14 cellular contexts compared by ENCODE assay signal in the genomic region with DNA sequence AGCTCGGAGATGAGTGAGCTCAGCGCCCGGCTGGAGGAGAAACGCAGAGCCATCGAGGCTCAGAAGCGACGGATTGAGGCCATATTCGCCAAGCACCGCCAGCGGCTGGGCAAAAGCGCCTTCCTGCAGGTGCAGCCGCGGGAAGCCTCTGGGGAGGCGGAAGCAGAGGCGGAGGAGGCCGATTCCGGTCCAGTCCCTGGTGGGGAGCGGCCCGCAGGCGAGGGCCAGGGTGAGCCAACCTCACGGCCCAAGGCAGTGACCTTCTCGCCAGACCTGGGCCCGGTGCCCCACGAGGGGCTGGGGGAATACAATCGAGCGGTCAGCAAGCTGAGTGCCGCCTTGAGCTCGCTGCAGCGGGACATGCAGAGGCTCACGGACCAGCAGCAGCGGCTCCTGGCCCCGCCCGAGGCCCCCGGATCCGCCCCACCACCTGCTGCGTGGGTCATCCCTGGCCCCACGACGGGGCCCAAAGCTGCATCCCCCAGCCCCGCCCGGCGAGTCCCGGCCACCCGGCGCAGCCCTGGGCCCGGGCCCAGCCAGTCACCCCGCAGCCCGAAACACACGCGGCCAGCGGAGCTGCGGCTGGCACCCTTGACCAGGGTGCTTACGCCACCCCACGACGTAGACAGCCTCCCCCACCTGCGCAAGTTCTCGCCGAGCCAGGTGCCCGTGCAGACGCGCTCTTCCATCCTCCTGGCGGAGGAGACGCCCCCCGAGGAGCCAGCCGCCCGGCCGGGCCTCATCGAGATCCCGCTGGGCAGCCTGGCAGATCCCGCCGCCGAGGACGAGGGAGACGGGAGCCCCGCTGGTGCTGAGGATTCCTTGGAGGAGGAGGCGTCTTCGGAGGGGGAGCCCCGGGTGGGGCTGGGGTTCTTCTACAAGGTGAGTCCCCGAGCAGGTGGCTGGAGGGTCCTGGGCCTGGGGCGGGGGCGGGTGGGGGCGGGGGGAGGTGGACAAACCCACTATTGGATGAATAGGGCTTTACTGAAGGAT. TPM values are rescaled to one million over a fixed set of nuclear protein-coding genes. Genes with fewer than 3 reads are reported as not detected.
DNase-seq lines count a peak whose midpoint lies in the region; ATAC-seq and TF ChIP-seq lines count a peak whose summit lies in the region.
"Had no signal": no experiment of that assay in that cellular context is flagged by ENCODE, and none has a peak within 500 bp of the region (broad histone marks: within the 10 kb centered on the region; RNA-seq: fewer than 3 reads in every experiment).

No MANE protein-coding gene starts in this region.

- ATAC-seq in RWPE2 (ENCODE audit: low read depth) (no peak), left lobe of liver (no peak), GM19023 (IDR thresholded peaks at IDR 0.05; ENCODE audit: unreplicated experiment) (no peak)
- ATAC-seq: GM23338 had no signal

- peak; percentile 42 for DNase-seq in RWPE2 (ENCODE audit: low spot score)
- DNase-seq in left lobe of liver (ENCODE audit: low spot score): peak; percentile 44
- DNase-seq in posterior vena cava (ENCODE audit: low spot score): peak; percentile 73
- DNase-seq in AG08395 (ENCODE audit: low spot score): no peak
- DNase-seq: AML-193, DMS53, GF-D8, H7, KBM-7 had no signal

- H3K27ac ChIP-seq in RWPE2 (ENCODE audit: poor library complexity, severe bottlenecking): no peak overlapping the region
- H3K27ac ChIP-seq: BLaER1, HL-60 had no signal

- H3K9me3 ChIP-seq in RWPE2 (ENCODE audit: severe bottlenecking): no peaks in the 10 kb centered on the region
- H3K9me3 ChIP-seq: BLaER1 had no signal

- H3K4me1 ChIP-seq in RWPE2 (ENCODE audit: insufficient read depth, poor library complexity, severe bottlenecking): no peaks in the 10 kb centered on the region
- H3K4me1 ChIP-seq: BLaER1 had no signal

- TF ChIP-seq CTCF in RWPE2 (IDR thresholded peaks at IDR 0.05; ENCODE audit: poor library complexity, severe bottlenecking): no peak

- no peak overlapping the region for H3K4me3 ChIP-seq in RWPE2 (ENCODE audit: severe bottlenecking)
- H3K4me3 ChIP-seq: BLaER1, GM23338 had no signal

- no peaks in the 10 kb centered on the region for H3K27me3 ChIP-seq in RWPE2 (ENCODE audit: insufficient read depth, poor library complexity, severe bottlenecking)
- H3K27me3 ChIP-seq: BLaER1 had no signal

- peaks cover 3% of the 10 kb centered on the region; the same call in 1 of the 2 replicates for H3K36me3 ChIP-seq in RWPE2 (ENCODE audit: low read depth)

- intact Hi-C loops in posterior vena cava (cut with DNase I): no loop called here

RNA-seq across cellular contexts. Expression of a gene that starts 16.8 kb away (rescaled TPM):
- 21.2 TPM for total RNA-seq in left lobe of liver
- total RNA-seq in posterior vena cava: 10 to 100 TPM; 19.4 to 23.0 TPM

RNA-seq across cellular contexts. Expression of a gene that starts 16.9 kb away (rescaled TPM):
- 40.8 TPM for total RNA-seq in left lobe of liver
- total RNA-seq in posterior vena cava: not detected

RNA-seq across cellular contexts. Expression of a gene that starts 17.0 kb away (rescaled TPM):
- total RNA-seq in left lobe of liver (75.6 TPM), posterior vena cava (10 to 100 TPM; 65.8 TPM)

RNA-seq across cellular contexts. Expression of a gene that starts 20.9 kb away (rescaled TPM):
- total RNA-seq in left lobe of liver: 1.7 TPM
- not detected for total RNA-seq in posterior vena cava
- total RNA-seq: A673, GM23338, H7 had no signal

RNA-seq across cellular contexts. Expression of a gene that starts 24.3 kb away (rescaled TPM):
- total RNA-seq in left lobe of liver (48.0 TPM), posterior vena cava (10 to 100 TPM; 22.5 to 32.4 TPM)

Comparison
In these comparisons a context has a peak if more than half of its experiments do, and no peak if none do; other contexts are left out.
1. RNA of a gene that starts 16.9 kb away (total RNA-seq): 40.8 TPM in left lobe of liver (single experiment); not detected in posterior vena cava; every median in the first group is over 10 times any median in the second.